20 cellular contexts compared by ENCODE assay signal in genomic region chr12:115543269-115543668, GRCh38.
"Had no signal": no experiment of that assay in that cellular context is flagged by ENCODE, and none has a peak within 500 bp of the region (broad histone marks: within the 10 kb centered on the region; RNA-seq: fewer than 3 reads in every experiment).

No MANE protein-coding gene starts in this region.

- DNase-seq: activated CD4-positive, alpha-beta T cell treated with anti-CD3 and anti-CD28 coated beads for 4 hours; activated CD8-positive, alpha-beta memory T cell treated with anti-CD3 and anti-CD28 coated beads, Interleukin-2, amount 50 U/mL, for 4 hours; activated CD8-positive, alpha-beta T cell treated with anti-CD3 and anti-CD28 coated beads for 36 hours; activated effector memory CD4-positive, alpha-beta T cell treated with anti-CD3 and anti-CD28 coated beads, Interleukin-2, amount 50 U/mL, for 16 hours; activated T-cell treated with anti-CD3 and anti-CD28 coated beads, Interleukin-2, amount 50 U/mL, for 48 hours; heart left ventricle; naive B cell; ovary; T-helper 2 cell; thyroid gland had no signal

- FAIRE-seq: frontal cortex, islet of Langerhans, TTC549 had no signal

- ATAC-seq: activated CD8-positive, alpha-beta T cell treated with anti-CD3 and anti-CD28 coated beads for 36 hours; heart left ventricle; left lobe of liver; stimulated activated memory B cell treated with anti-CD40 and anti-IgM and Interleukin-4, amounts not matched to agents 10 μg/mL and 1 μg/mL and 100 μg/mL, for 72 hours; WTC11 had no signal

- H3K27me3 ChIP-seq: adrenal gland, heart left ventricle, ovary, thyroid gland had no signal

- H3K36me3 ChIP-seq: adrenal gland, heart left ventricle, ovary, thyroid gland had no signal

- H3K36me3 Mint-ChIP-seq: activated naive CD4-positive, alpha-beta T cell treated with anti-CD3 and anti-CD28 coated beads, Interleukin-2, amount 50 U/mL, for 24 hours; naive B cell; stimulated activated memory B cell treated with anti-CD40 and anti-IgM and Interleukin-4, amounts not matched to agents 10 μg/mL and 1 μg/mL and 100 μg/mL, for 72 hours had no signal

- H3K9me3 ChIP-seq: adrenal gland, ovary, thyroid gland had no signal

- H3K27ac Mint-ChIP-seq: activated CD8-positive, alpha-beta T cell treated with anti-CD3 and anti-CD28 coated beads for 36 hours; activated naive CD4-positive, alpha-beta T cell treated with anti-CD3 and anti-CD28 coated beads, Interleukin-2, amount 50 U/mL, for 24 hours; naive B cell; stimulated activated memory B cell treated with anti-CD40 and anti-IgM and Interleukin-4, amounts not matched to agents 10 μg/mL and 1 μg/mL and 100 μg/mL, for 72 hours; WTC11 had no signal

- H3K4me1 ChIP-seq: adrenal gland, heart left ventricle, thyroid gland had no signal

- H3K4me3 Mint-ChIP-seq: activated CD8-positive, alpha-beta T cell treated with anti-CD3 and anti-CD28 coated beads for 36 hours; activated naive CD4-positive, alpha-beta T cell treated with anti-CD3 and anti-CD28 coated beads, Interleukin-2, amount 50 U/mL, for 24 hours; central memory CD8-positive, alpha-beta T cell; naive B cell; stimulated activated memory B cell treated with anti-CD40 and anti-IgM and Interleukin-4, amounts not matched to agents 10 μg/mL and 1 μg/mL and 100 μg/mL, for 72 hours; WTC11 had no signal

- H3K27ac ChIP-seq: adrenal gland, coronary artery, heart left ventricle, ovary, thyroid gland had no signal

- H3K4me1 Mint-ChIP-seq: activated naive CD4-positive, alpha-beta T cell treated with anti-CD3 and anti-CD28 coated beads, Interleukin-2, amount 50 U/mL, for 24 hours; central memory CD8-positive, alpha-beta T cell; naive B cell; stimulated activated memory B cell treated with anti-CD40 and anti-IgM and Interleukin-4, amounts not matched to agents 10 μg/mL and 1 μg/mL and 100 μg/mL, for 72 hours had no signal

- H3K27me3 Mint-ChIP-seq: activated CD8-positive, alpha-beta T cell treated with anti-CD3 and anti-CD28 coated beads for 36 hours; activated naive CD4-positive, alpha-beta T cell treated with anti-CD3 and anti-CD28 coated beads, Interleukin-2, amount 50 U/mL, for 24 hours; central memory CD8-positive, alpha-beta T cell; naive B cell; stimulated activated memory B cell treated with anti-CD40 and anti-IgM and Interleukin-4, amounts not matched to agents 10 μg/mL and 1 μg/mL and 100 μg/mL, for 72 hours had no signal

- H3K4me3 ChIP-seq: adrenal gland, coronary artery, heart left ventricle, ovary, thyroid gland had no signal
